22 cellular contexts compared by ENCODE assay signal in genomic region chr18:22828171-22828570, GRCh38.
A peak's percentile ranks its signal among the peaks of the same experiment; 100 is the strongest.
DNase-seq lines count a peak whose midpoint lies in the region; ATAC-seq, FAIRE-seq and TF ChIP-seq lines count a peak whose summit lies in the region.
"Had no signal": no experiment of that assay in that cellular context is flagged by ENCODE, and none has a peak within 500 bp of the region (broad histone marks: within the 10 kb centered on the region; RNA-seq: fewer than 3 reads in every experiment).

No MANE protein-coding gene starts in this region.

- POLR2A ChIA-PET in A549 (lab: Yijun Ruan, JAX) = no interaction called here

- no peak overlapping the region for H3K27ac ChIP-seq in A549
- H3K27ac ChIP-seq in HL-60 (replicated peaks) = peak overlapping the region; percentile 60
- H3K27ac ChIP-seq: tibial nerve had no signal

- in situ Hi-C loops in KBM-7 (cut with MboI; ENCODE audit: low pct_unique_long_range_greater_than_20kb, low sequenced_read_pairs) = no loop called here

- DNase-seq in A549 (ENCODE audit: low read depth in 1 of 2, low spot score in 1 of 2) (no peak), HL-60 (ENCODE audit: low read depth in 1 of 2, low spot score in 1 of 2) (no peak), hepatic stellate cell (ENCODE audit: low spot score) (peak; percentile 7), occipital lobe (lab: John Stamatoyannopoulos, UW) (no peak), KBM-7 (no peak)
- no peak for DNase-seq in stimulated activated CD8-positive, alpha-beta memory T cell treated with anti-CD3 and anti-CD28 coated beads, Interleukin-4, amount 100 ng/mL, for 48 hours
- DNase-seq: activated CD4-positive, CD25-positive, alpha-beta regulatory T cell treated with anti-CD3 and anti-CD28 coated beads, Interleukin-2, amount 50 U/mL, for 72 hours; activated effector memory CD4-positive, alpha-beta T cell treated with Interleukin-2 at 50 U/mL for 16 hours; anterior cingulate cortex; CD4-positive, CD25-positive, alpha-beta regulatory T cell; foreskin melanocyte; NCI-H1048; NCI-H2081 treated with DMSO at 0.1 percent for 48 hours; NCI-H524; stimulated activated CD4-positive, alpha-beta T cell treated with anti-CD3 and anti-CD28 coated beads, Interleukin-15, amount 100 ng/mL, for 24 hours; stimulated activated naive CD4-positive, alpha-beta T cell; T1000 had no signal

- no peak overlapping the region for H3K4me3 ChIP-seq in A549
- H3K4me3 ChIP-seq in HL-60 (replicated peaks; ENCODE audit: insufficient read depth, low read length) = no peak overlapping the region
- H3K4me3 ChIP-seq: GM23338, tibial nerve had no signal

- H3K4me1 Mint-ChIP-seq in activated T-helper 17 cell treated with anti-CD3 and anti-CD28 coated beads, Interleukin-2, amount 50 U/mL, for 72 hours = no peaks in the 10 kb centered on the region

- no peaks in the 10 kb centered on the region for H3K27me3 ChIP-seq in HL-60 (ENCODE audit: insufficient read depth, poor library complexity, severe bottlenecking)
- H3K27me3 ChIP-seq: tibial nerve had no signal

- ATAC-seq in A549 (no peak), HG02938 (IDR thresholded peaks at IDR 0.05; ENCODE audit: unreplicated experiment) (no peak)
- ATAC-seq in activated T-helper 17 cell treated with anti-CD3 and anti-CD28 coated beads, Interleukin-2, amount 50 U/mL, for 72 hours (replicated peaks) = peak; percentile 64
- ATAC-seq: GM23338, left lobe of liver had no signal

- H3K27me3 Mint-ChIP-seq in activated T-helper 17 cell treated with anti-CD3 and anti-CD28 coated beads, Interleukin-2, amount 50 U/mL, for 72 hours = peaks cover 20% of the 10 kb centered on the region

- no peak overlapping the region for H3K4me3 Mint-ChIP-seq in activated T-helper 17 cell treated with anti-CD3 and anti-CD28 coated beads, Interleukin-2, amount 50 U/mL, for 72 hours
- H3K4me3 Mint-ChIP-seq: CD4-positive, CD25-positive, alpha-beta regulatory T cell; GM23338 had no signal

- H3K9me3 ChIP-seq in A549 = no peaks in the 10 kb centered on the region
- H3K9me3 ChIP-seq: tibial nerve had no signal

- no peak for TF ChIP-seq CTCF in A549 (IDR thresholded peaks at IDR 0.05)
- TF ChIP-seq CTCF in HL-60 (IDR thresholded peaks at IDR 0.05; ENCODE audit: insufficient read depth, low read length) = no peak

- H3K36me3 Mint-ChIP-seq in activated T-helper 17 cell treated with anti-CD3 and anti-CD28 coated beads, Interleukin-2, amount 50 U/mL, for 72 hours (ENCODE audit: low read depth) = no peaks in the 10 kb centered on the region
- H3K36me3 Mint-ChIP-seq: CD4-positive, CD25-positive, alpha-beta regulatory T cell had no signal

- 25% methylated on average over 1 of the region's 1 CpG for WGBS in A549 (ENCODE audit: missing lambda C conversion rate)

- no peak for TF ChIP-seq EP300 in A549 (IDR thresholded peaks at IDR 0.05)

- no peak for TF ChIP-seq RAD21 in A549 (conservative IDR thresholded peaks at IDR 0.05 in 1 of 2, IDR thresholded peaks at IDR 0.05 in 1 of 2)

- H3K9me3 Mint-ChIP-seq in activated T-helper 17 cell treated with anti-CD3 and anti-CD28 coated beads, Interleukin-2, amount 50 U/mL, for 72 hours = no peaks in the 10 kb centered on the region
- H3K9me3 Mint-ChIP-seq: GM23338 had no signal

- H3K27ac Mint-ChIP-seq in activated T-helper 17 cell treated with anti-CD3 and anti-CD28 coated beads, Interleukin-2, amount 50 U/mL, for 72 hours = no peak overlapping the region
- H3K27ac Mint-ChIP-seq: CD4-positive, CD25-positive, alpha-beta regulatory T cell; GM23338 had no signal

- H3K4me2 ChIP-seq in A549 = no peak overlapping the region; the same call in 2 of the 3 replicates
- H3K4me2 ChIP-seq: GM23338 had no signal

- CTCF ChIA-PET in A549 (lab: Yijun Ruan, JAX) = no interaction called here

- TF ChIP-seq POLR2A in A549 (IDR thresholded peaks at IDR 0.05; ENCODE audit: low read length) = no peak

- peaks cover 15% of the 10 kb centered on the region for H3K4me1 ChIP-seq in A549
- H3K4me1 ChIP-seq: tibial nerve had no signal

- FAIRE-seq in A549 (lab: Jason Lieb, UNC) = no peak

TF ChIP-seq in A549, 52 proteins besides CTCF, POLR2A, EP300 and RAD21:
- TF ChIP-seq FOSL2 (IDR thresholded peaks at IDR 0.05) (no peak), FOSL2 (CRISPR knock-in tag; IDR thresholded peaks at IDR 0.05) (0 out of 2 replicates have a peak, but pooled peaks have one; percentile 11), HDAC2 (IDR thresholded peaks at IDR 0.05) (no peak), JUNB (IDR thresholded peaks at IDR 0.05) (peak; percentile 17; the same call in 1 of the 2 replicates)
